In genomic region chr11:134164490-134165370, GRCh38 we compare ENCODE assay signal across 16 cellular contexts. TPM values are rescaled to one million over a fixed set of nuclear protein-coding genes. Genes with fewer than 3 reads are reported as not detected.
DNase-seq lines count a peak whose midpoint lies in the region; ATAC-seq, FAIRE-seq and TF ChIP-seq lines count a peak whose summit lies in the region.
"Had no signal": no experiment of that assay in that cellular context is flagged by ENCODE, and none has a peak within 500 bp of the region (broad histone marks: within the 10 kb centered on the region; RNA-seq: fewer than 3 reads in every experiment).

No MANE protein-coding gene starts in this region.

- CTCF ChIA-PET in activated CD8-positive, alpha-beta T cell treated with anti-CD3 and anti-CD28 coated beads, Interleukin-2, amount 10 ng/mL, durations not matched to agents 7 days and 5 days (lab: Charles Lee): interaction anchor here (0.6 to 1.3 kb wide), 6 partner anchors 26 to 566 kb away, joined by 3 to 5 read pairs (median 4); no protein-coding TSS in a partner anchor
- CTCF ChIA-PET in activated CD8-positive, alpha-beta T cell treated with anti-CD3 and anti-CD28 coated beads for 36 hours (lab: Charles Lee): interaction anchor here (1.4 kb wide), 1 partner anchor 25 kb away, joined by 3 read pairs; no protein-coding TSS in a partner anchor

- H3K4me1 Mint-ChIP-seq in activated CD8-positive, alpha-beta T cell treated with anti-CD3 and anti-CD28 coated beads, Interleukin-2, amount 10 ng/mL, durations not matched to agents 7 days and 5 days (ENCODE audit: low read depth): peaks cover 2% of the 10 kb centered on the region
- H3K4me1 Mint-ChIP-seq in activated CD8-positive, alpha-beta T cell treated with anti-CD3 and anti-CD28 coated beads for 36 hours (ENCODE audit: low read depth): no peaks in the 10 kb centered on the region
- H3K4me1 Mint-ChIP-seq in progenitor cell of endocrine pancreas (ENCODE audit: low read depth): no peaks in the 10 kb centered on the region
- H3K4me1 Mint-ChIP-seq: activated CD8-positive, alpha-beta memory T cell treated with anti-CD3 and anti-CD28 coated beads, Interleukin-2, amount 10 ng/mL, durations not matched to agents 7 days and 5 days had no signal

- H3K27me3 Mint-ChIP-seq in activated CD8-positive, alpha-beta T cell treated with anti-CD3 and anti-CD28 coated beads, Interleukin-2, amount 10 ng/mL, durations not matched to agents 7 days and 5 days (ENCODE audit: low read depth): no peaks in the 10 kb centered on the region
- no peaks in the 10 kb centered on the region for H3K27me3 Mint-ChIP-seq in activated CD8-positive, alpha-beta T cell treated with anti-CD3 and anti-CD28 coated beads for 36 hours
- no peaks in the 10 kb centered on the region for H3K27me3 Mint-ChIP-seq in progenitor cell of endocrine pancreas
- H3K27me3 Mint-ChIP-seq: activated CD8-positive, alpha-beta memory T cell treated with anti-CD3 and anti-CD28 coated beads, Interleukin-2, amount 10 ng/mL, durations not matched to agents 7 days and 5 days had no signal

- H3K4me3 Mint-ChIP-seq in activated CD8-positive, alpha-beta T cell treated with anti-CD3 and anti-CD28 coated beads, Interleukin-2, amount 10 ng/mL, durations not matched to agents 7 days and 5 days: no peak overlapping the region
- H3K4me3 Mint-ChIP-seq in activated CD8-positive, alpha-beta T cell treated with anti-CD3 and anti-CD28 coated beads for 36 hours: no peak overlapping the region
- H3K4me3 Mint-ChIP-seq in progenitor cell of endocrine pancreas (ENCODE audit: low read depth): peak overlapping the region; percentile 52
- H3K4me3 Mint-ChIP-seq: activated CD8-positive, alpha-beta memory T cell treated with anti-CD3 and anti-CD28 coated beads, Interleukin-2, amount 10 ng/mL, durations not matched to agents 7 days and 5 days had no signal

- POLR2A ChIA-PET in activated CD8-positive, alpha-beta T cell treated with anti-CD3 and anti-CD28 coated beads, Interleukin-2, amount 10 ng/mL, durations not matched to agents 7 days and 5 days (lab: Charles Lee): no interaction called here
- POLR2A ChIA-PET in activated CD8-positive, alpha-beta T cell treated with anti-CD3 and anti-CD28 coated beads for 36 hours (lab: Charles Lee): no interaction called here

- H3K9me3 Mint-ChIP-seq in activated CD8-positive, alpha-beta T cell treated with anti-CD3 and anti-CD28 coated beads, Interleukin-2, amount 10 ng/mL, durations not matched to agents 7 days and 5 days (ENCODE audit: insufficient read depth): no peaks in the 10 kb centered on the region
- H3K9me3 Mint-ChIP-seq in activated CD8-positive, alpha-beta T cell treated with anti-CD3 and anti-CD28 coated beads for 36 hours: no peaks in the 10 kb centered on the region
- H3K9me3 Mint-ChIP-seq in progenitor cell of endocrine pancreas (ENCODE audit: low read depth): peaks cover 46% of the 10 kb centered on the region

- peaks cover 82% of the 10 kb centered on the region for H3K36me3 Mint-ChIP-seq in activated CD8-positive, alpha-beta T cell treated with anti-CD3 and anti-CD28 coated beads, Interleukin-2, amount 10 ng/mL, durations not matched to agents 7 days and 5 days (ENCODE audit: low read depth)
- peaks cover 63% of the 10 kb centered on the region for H3K36me3 Mint-ChIP-seq in activated CD8-positive, alpha-beta T cell treated with anti-CD3 and anti-CD28 coated beads for 36 hours (ENCODE audit: low read depth)
- H3K36me3 Mint-ChIP-seq in progenitor cell of endocrine pancreas (ENCODE audit: insufficient read depth): peaks cover 79% of the 10 kb centered on the region

- no peak for FAIRE-seq in H54 (lab: Jason Lieb, UNC)
- FAIRE-seq: pancreas had no signal

- no peak for TF ChIP-seq POLR2A in H54 (IDR thresholded peaks at IDR 0.05; ENCODE audit: low read depth, low read length)

- H3K27ac Mint-ChIP-seq in activated CD8-positive, alpha-beta T cell treated with anti-CD3 and anti-CD28 coated beads, Interleukin-2, amount 10 ng/mL, durations not matched to agents 7 days and 5 days: peak overlapping the region; percentile 31
- H3K27ac Mint-ChIP-seq in activated CD8-positive, alpha-beta T cell treated with anti-CD3 and anti-CD28 coated beads for 36 hours: no peak overlapping the region
- H3K27ac Mint-ChIP-seq in progenitor cell of endocrine pancreas: peak overlapping the region; percentile 95
- H3K27ac Mint-ChIP-seq: activated CD8-positive, alpha-beta memory T cell treated with anti-CD3 and anti-CD28 coated beads, Interleukin-2, amount 10 ng/mL, durations not matched to agents 7 days and 5 days had no signal

- no peak for DNase-seq in activated CD8-positive, alpha-beta T cell treated with anti-CD3 and anti-CD28 coated beads, Interleukin-2, amount 10 ng/mL, durations not matched to agents 7 days and 5 days
- no peak for DNase-seq in activated CD8-positive, alpha-beta T cell treated with anti-CD3 and anti-CD28 coated beads for 36 hours
- DNase-seq in NCI-H69 (lab: John Stamatoyannopoulos, UW): peak; percentile 60
- DNase-seq in glomerular visceral epithelial cell (ENCODE audit: extremely low spot score): peak; percentile 6
- DNase-seq in progenitor cell of endocrine pancreas (ENCODE audit: low spot score, unreplicated experiment): no peak
- no peak for DNase-seq in GM10266 (ENCODE audit: extremely low spot score)
- DNase-seq in NCI-H2081 (lab: John Stamatoyannopoulos, UW): no peak
- DNase-seq in H54 (ENCODE audit: insufficient read length, low spot score): no peak
- DNase-seq: activated CD4-positive, CD25-positive, alpha-beta regulatory T cell treated with anti-CD3 and anti-CD28 coated beads, Interleukin-2, amount 50 U/mL, for 72 hours; activated CD8-positive, alpha-beta memory T cell treated with anti-CD3 and anti-CD28 coated beads, Interleukin-2, amount 10 ng/mL, durations not matched to agents 7 days and 5 days; activated effector memory CD4-positive, alpha-beta T cell treated with Interleukin-2 at 50 U/mL for 16 hours; hippocampal formation; left ventricle myocardium superior; pancreas; Right ventricle myocardium superior; stimulated activated CD4-positive, alpha-beta T cell treated with anti-CD3 and anti-CD28 coated beads, Interleukin-2, amount 100 ng/mL, for 48 hours had no signal

- ATAC-seq in activated CD8-positive, alpha-beta T cell treated with anti-CD3 and anti-CD28 coated beads, Interleukin-2, amount 10 ng/mL, durations not matched to agents 7 days and 5 days: no peak
- ATAC-seq in activated CD8-positive, alpha-beta T cell treated with anti-CD3 and anti-CD28 coated beads for 36 hours: no peak
- ATAC-seq: activated CD8-positive, alpha-beta memory T cell treated with anti-CD3 and anti-CD28 coated beads, Interleukin-2, amount 10 ng/mL, durations not matched to agents 7 days and 5 days; left ventricle myocardium superior; pancreas had no signal

- TF ChIP-seq CTCF in activated CD8-positive, alpha-beta T cell treated with anti-CD3 and anti-CD28 coated beads for 36 hours (IDR thresholded peaks at IDR 0.05): no peak
- TF ChIP-seq CTCF in progenitor cell of endocrine pancreas (IDR thresholded peaks at IDR 0.05; ENCODE audit: unreplicated experiment): no peak
- no peak for TF ChIP-seq CTCF in GM10266 (IDR thresholded peaks at IDR 0.05; ENCODE audit: control insufficient read depth, insufficient read depth, low read depth, missing control alignments)

- intact Hi-C loops in activated CD8-positive, alpha-beta T cell treated with anti-CD3 and anti-CD28 coated beads for 36 hours (cut with micrococcal nuclease): no loop called here

RNA-seq across cellular contexts. Expression of gene NCAPD3, which starts 59.0 kb away (rescaled TPM):
- 100 to 1,000 TPM; 125 to 136 TPM for total RNA-seq in activated CD8-positive, alpha-beta T cell treated with anti-CD3 and anti-CD28 coated beads, Interleukin-2, amount 10 ng/mL, durations not matched to agents 7 days and 5 days
- 100 to 1,000 TPM in 1 of 2 experiments, 10 to 100 TPM in 1; 98.4 to 102 TPM for total RNA-seq in activated CD8-positive, alpha-beta T cell treated with anti-CD3 and anti-CD28 coated beads for 36 hours
- total RNA-seq in progenitor cell of endocrine pancreas: 30.0 and 30.9 TPM in 2 replicates

RNA-seq across cellular contexts. Expression of gene VPS26B, which starts 59.7 kb away (rescaled TPM):
- total RNA-seq in activated CD8-positive, alpha-beta T cell treated with anti-CD3 and anti-CD28 coated beads, Interleukin-2, amount 10 ng/mL, durations not matched to agents 7 days and 5 days: 10 to 100 TPM; 55.1 TPM
- 10 to 100 TPM; 35.6 TPM for total RNA-seq in activated CD8-positive, alpha-beta T cell treated with anti-CD3 and anti-CD28 coated beads for 36 hours
- 39.5 and 39.6 TPM in 2 replicates for total RNA-seq in progenitor cell of endocrine pancreas

Comparison
In these comparisons a context has a peak if more than half of its experiments do, and no peak if none do; other contexts are left out.
1. DNase-seq: peak in NCI-H69 (single experiment) and glomerular visceral epithelial cell (single experiment); none in activated CD8-positive, alpha-beta T cell treated with anti-CD3 and anti-CD28 coated beads, Interleukin-2, amount 10 ng/mL, durations not matched to agents 7 days and 5 days (single experiment), activated CD8-positive, alpha-beta T cell treated with anti-CD3 and anti-CD28 coated beads for 36 hours (single experiment), progenitor cell of endocrine pancreas (single experiment), GM10266 (single experiment), NCI-H2081 (0 of 2) and H54 (single experiment).